ENCODE assay signal across 1 cellular context in the genomic region with DNA sequence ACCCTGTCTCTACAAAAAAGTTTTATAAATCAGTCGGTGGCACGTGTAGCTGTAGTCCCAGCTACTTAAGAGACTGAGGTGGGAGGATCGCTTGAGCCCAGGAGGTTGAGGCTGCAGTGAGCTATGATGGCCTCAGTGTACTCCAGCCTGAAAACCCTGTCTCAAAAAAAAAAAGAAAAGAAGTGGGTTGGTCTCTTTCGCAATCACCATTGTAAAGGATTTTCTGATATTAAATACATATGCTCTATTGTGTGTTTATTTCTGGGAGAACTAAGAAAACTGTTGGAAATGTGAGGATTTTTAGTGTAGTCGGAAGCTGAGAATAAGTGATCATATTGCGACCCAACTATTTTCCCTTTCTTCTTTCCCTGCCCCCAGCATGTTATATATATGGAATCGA.
TF ChIP-seq lines count a peak whose summit lies in the region.

No MANE protein-coding gene starts in this region.

TF ChIP-seq in H1, 55 proteins besides CTCF, POLR2A, EP300 and RAD21:
- TF ChIP-seq CEBPB (IDR thresholded peaks at IDR 0.05; ENCODE audit: low read depth, low read length), result peak; percentile 56; the same call in 1 of the 2 replicates
- TF ChIP-seq KDM5A (IDR thresholded peaks at IDR 0.05; ENCODE audit: low read length), result no peak
